ENCODE assay signal across 32 cellular contexts in genomic region chr19:39867952-39868351, GRCh38.
"Had no signal": no experiment of that assay in that cellular context is flagged by ENCODE, and none has a peak within 500 bp of the region (broad histone marks: within the 10 kb centered on the region; RNA-seq: fewer than 3 reads in every experiment).

No MANE protein-coding gene starts in this region.

- H3K27ac ChIP-seq: adrenal gland, body of pancreas, brain microvascular endothelial cell, breast epithelium, VCaP had no signal

- H3K27me3 ChIP-seq: adrenal gland, body of pancreas, brain microvascular endothelial cell, breast epithelium had no signal

- H3K36me3 ChIP-seq: adrenal gland, brain microvascular endothelial cell, breast epithelium had no signal

- FAIRE-seq: astrocyte, TTC549 had no signal

- H3K4me3 ChIP-seq: adrenal gland, body of pancreas, breast epithelium had no signal

- ATAC-seq: activated CD8-positive, alpha-beta T cell treated with anti-CD3 and anti-CD28 coated beads for 36 hours; activated T-cell treated with anti-CD3 and anti-CD28 coated beads, Interleukin-2, amount 50 U/mL, for 4 hours; activated T-cell treated with anti-CD3 and anti-CD28 coated beads, Interleukin-2, amount 50 U/mL, for 72 hours; activated T-helper 17 cell treated with anti-CD3 and anti-CD28 coated beads, Interleukin-2, amount 50 U/mL, for 72 hours; body of pancreas had no signal

- H3K4me1 ChIP-seq: adrenal gland, body of pancreas, breast epithelium had no signal

- H3K9me3 ChIP-seq: adrenal gland, body of pancreas, breast epithelium had no signal

- DNase-seq: activated B cell treated with CpG ODN at 0.5 μM for 24 hours; activated CD4-positive, alpha-beta memory T cell treated with anti-CD3 and anti-CD28 coated beads for 36 hours; activated CD4-positive, alpha-beta T cell treated with anti-CD3 and anti-CD28 coated beads for 4 hours; activated CD4-positive, alpha-beta T cell treated with anti-CD3 and anti-CD28 coated beads, Interleukin-2, amount 10 ng/mL, durations not matched to agents 24 days and 14 days; activated CD4-positive, alpha-beta T cell treated with anti-CD3 and anti-CD28 coated beads, Interleukin-2, amount 50 U/mL, for 1 hour; activated CD4-positive, alpha-beta T cell treated with anti-CD3 and anti-CD28 coated beads, Interleukin-2, amount 50 U/mL, for 4 hours; activated CD4-positive, CD25-positive, alpha-beta regulatory T cell treated with anti-CD3 and anti-CD28 coated beads, Interleukin-2, amount 50 U/mL, for 72 hours; activated CD8-positive, alpha-beta memory T cell treated with anti-CD3 and anti-CD28 coated beads, Interleukin-2, amount 50 U/mL, for 4 hours; activated CD8-positive, alpha-beta T cell treated with anti-CD3 and anti-CD28 coated beads for 36 hours; activated effector memory CD4-positive, alpha-beta T cell treated with anti-CD3 and anti-CD28 coated beads, Interleukin-2, amount 50 U/mL, for 16 hours; activated gamma-delta T cell treated with Interleukin-2 at 50 U/mL for 16 hours; activated naive CD4-positive, alpha-beta T cell; activated naive CD4-positive, alpha-beta T cell treated with anti-CD3 and anti-CD28 coated beads, Interleukin-2, amount 10 ng/mL, durations not matched to agents 7 days and 5 days; activated naive CD8-positive, alpha-beta T cell treated with anti-CD3 and anti-CD28 coated beads for 36 hours; activated T-cell treated with anti-CD3 and anti-CD28 coated beads for 4 hours; activated T-cell treated with anti-CD3 and anti-CD28 coated beads, Interleukin-2, amount 50 U/mL, for 1 hour; activated T-cell treated with anti-CD3 and anti-CD28 coated beads, Interleukin-2, amount 50 U/mL, for 4 hours; activated T-cell treated with anti-CD3 and anti-CD28 coated beads, Interleukin-2, amount 50 U/mL, for 72 hours; adrenal gland; amniotic stem cell; body of pancreas; brain microvascular endothelial cell; caudate nucleus; cerebellar nuclear complex; T-helper 1 cell; T-helper 2 cell; T-helper 9 cell had no signal
